In genomic region chr10:23438547-23439451, GRCh38 we compare ENCODE assay signal across 8 cellular contexts. TPM values are rescaled to one million over a fixed set of nuclear protein-coding genes. Genes with fewer than 3 reads are reported as not detected.
DNase-seq lines count a peak whose midpoint lies in the region; ATAC-seq, FAIRE-seq and TF ChIP-seq lines count a peak whose summit lies in the region.

A gene with protein sequence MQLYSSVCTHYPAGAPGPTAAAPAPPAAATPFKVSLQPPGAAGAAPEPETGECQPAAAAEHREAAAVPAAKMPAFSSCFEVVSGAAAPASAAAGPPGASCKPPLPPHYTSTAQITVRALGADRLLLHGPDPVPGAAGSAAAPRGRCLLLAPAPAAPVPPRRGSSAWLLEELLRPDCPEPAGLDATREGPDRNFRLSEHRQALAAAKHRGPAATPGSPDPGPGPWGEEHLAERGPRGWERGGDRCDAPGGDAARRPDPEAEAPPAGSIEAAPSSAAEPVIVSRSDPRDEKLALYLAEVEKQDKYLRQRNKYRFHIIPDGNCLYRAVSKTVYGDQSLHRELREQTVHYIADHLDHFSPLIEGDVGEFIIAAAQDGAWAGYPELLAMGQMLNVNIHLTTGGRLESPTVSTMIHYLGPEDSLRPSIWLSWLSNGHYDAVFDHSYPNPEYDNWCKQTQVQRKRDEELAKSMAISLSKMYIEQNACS (plus strand): TSS chr10:23439075. CDS start chr10:23439458, 383 bp downstream.

- POLR2A ChIA-PET in AG04450 (lab: Yijun Ruan, JAX): interaction anchor here (0.6 to 1.3 kb wide), 5 partner anchors 30 to 124 kb away, joined by 3 to 6 read pairs (median 3); partner anchors contain the start of gene C10orf67

- CTCF ChIA-PET in AG04450 (lab: Charles Lee): interaction anchor here (1.0 kb wide), 1 partner anchor 35 kb away, joined by 3 read pairs; no protein-coding TSS in a partner anchor

- peak within 1 kb of the TSS; percentile 94 for H2AFZ ChIP-seq in keratinocyte (ENCODE audit: control insufficient read depth, low read length)

- no peaks in the 10 kb centered on the region for H3K36me3 ChIP-seq in keratinocyte (ENCODE audit: control insufficient read depth in 2 of 2, extremely low read depth in 1 of 2, insufficient read depth in 2 of 2, low read length in 2 of 2)

- H3K27me3 Mint-ChIP-seq in central memory CD8-positive, alpha-beta T cell: no peaks in the 10 kb centered on the region

- H3K9me3 Mint-ChIP-seq in central memory CD8-positive, alpha-beta T cell: no peaks in the 10 kb centered on the region

- peak; percentile 47 for ATAC-seq in GM18870 (IDR thresholded peaks at IDR 0.05; ENCODE audit: unreplicated experiment)
- ATAC-seq in HG03108 (IDR thresholded peaks at IDR 0.05; ENCODE audit: unreplicated experiment): peak; percentile 82
- peak; percentile 89 for ATAC-seq in central memory CD8-positive, alpha-beta T cell (replicated peaks; ENCODE audit: extremely low read depth, poor library complexity, severe bottlenecking)

- peak; percentile 9 for FAIRE-seq in keratinocyte (lab: Jason Lieb, UNC)

- H3K27ac ChIP-seq in AG04450 (ENCODE audit: low read depth, low read length): peak within 1 kb of the TSS; percentile 78
- peak within 1 kb of the TSS; percentile 84 for H3K27ac ChIP-seq in keratinocyte (ENCODE audit: control insufficient read depth, insufficient read depth, low read length)

- peak within 1 kb of the TSS; percentile 84 for H3K9ac ChIP-seq in keratinocyte (ENCODE audit: control insufficient read depth, extremely low read depth, insufficient read depth, low read length)

- H3K4me3 ChIP-seq in AG04450 (ENCODE audit: low read depth, low read length): peak within 1 kb of the TSS; percentile 71
- H3K4me3 ChIP-seq in keratinocyte (ENCODE audit: control insufficient read depth in 2 of 3, extremely low read depth in 1 of 3, insufficient read depth in 2 of 3, low read depth in 1 of 3, low read length in 3 of 3): peak within 1 kb of the TSS; percentile 60 to 91 (median 78)

- H3K4me1 Mint-ChIP-seq in central memory CD8-positive, alpha-beta T cell: peaks cover 40% of the 10 kb centered on the region

- H3K4me3 Mint-ChIP-seq in central memory CD8-positive, alpha-beta T cell: peak within 1 kb of the TSS; percentile 85

- peaks cover 22% of the 10 kb centered on the region for H3K79me2 ChIP-seq in keratinocyte (ENCODE audit: control insufficient read depth, insufficient read depth, low read length)

- H3K9me3 ChIP-seq in AG04450 (ENCODE audit: control insufficient read depth, insufficient read depth, low read length): no peaks in the 10 kb centered on the region
- no peaks in the 10 kb centered on the region for H3K9me3 ChIP-seq in keratinocyte (ENCODE audit: control insufficient read depth, low read depth, low read length)

- peaks cover 3% of the 10 kb centered on the region for H3K9me1 ChIP-seq in keratinocyte (ENCODE audit: control insufficient read depth, extremely low read depth, insufficient read depth, low read length)

- H3K4me1 ChIP-seq in keratinocyte (ENCODE audit: control insufficient read depth, extremely low read depth, insufficient read depth, low read length): peaks cover 30% of the 10 kb centered on the region

- dilution Hi-C loops in keratinocyte (cut with MboI; ENCODE audit: extremely low pct_ligation_motif_present, low sequenced_read_pairs): no loop called here

- TF ChIP-seq CTCF in AG04450 (IDR thresholded peaks at IDR 0.05; ENCODE audit: low read depth, low read length) (peak; percentile 16; the same call in 1 of the 2 replicates), keratinocyte (optimal IDR thresholded peaks at IDR 0.05 in 1 of 3, IDR thresholded peaks at IDR 0.05 in 1 of 3, conservative IDR thresholded peaks at IDR 0.05 in 1 of 3; ENCODE audit: extremely low read depth in 1 of 3, insufficient read depth in 2 of 3, low read length in 3 of 3) (peak in 2 of 3 experiments; percentile 9 to 17)

- H4K20me1 ChIP-seq in keratinocyte (ENCODE audit: control insufficient read depth, extremely low read depth, insufficient read depth, low read length): no peaks in the 10 kb centered on the region

- peak within 1 kb of the TSS; percentile 94 for H3K4me2 ChIP-seq in keratinocyte (ENCODE audit: control insufficient read depth, extremely low read depth, insufficient read depth, low read depth, low read length)

- H3K27ac Mint-ChIP-seq in central memory CD8-positive, alpha-beta T cell (ENCODE audit: low read depth): peak within 1 kb of the TSS; percentile 97

- H3K27me3 ChIP-seq in AG04450 (ENCODE audit: control insufficient read depth, insufficient read depth, low read length): no peaks in the 10 kb centered on the region
- H3K27me3 ChIP-seq in keratinocyte (ENCODE audit: control insufficient read depth, extremely low read depth, insufficient read depth, low read length): no peaks in the 10 kb centered on the region

- H3K36me3 Mint-ChIP-seq in central memory CD8-positive, alpha-beta T cell (ENCODE audit: insufficient read depth): peaks cover 13% of the 10 kb centered on the region

- DNase-seq in AG04450 (ENCODE audit: low read depth, low spot score) (peak; percentile 77), NCI-H2171 treated with DMSO at 0.1 percent for 48 hours (lab: John Stamatoyannopoulos, UW) (peak; percentile 64), keratinocyte (ENCODE audit: low read depth, low spot score) (peak; percentile 44)
- DNase-seq in activated CD4-positive, CD25-positive, alpha-beta regulatory T cell treated with anti-CD3 and anti-CD28 coated beads, Interleukin-2, amount 50 U/mL, for 16 hours (ENCODE audit: low read depth, low spot score): peak; percentile 86
- DNase-seq in central memory CD8-positive, alpha-beta T cell (ENCODE audit: low spot score in 2 of 2): peak; percentile 86 to 93
- DNase-seq in stimulated activated CD4-positive, alpha-beta T cell treated with anti-CD3 and anti-CD28 coated beads, Interleukin-12 subunit alpha, Interleukin-12 subunit beta, amount 100 ng/mL, for 48 hours (ENCODE audit: low read depth in 2 of 3, low spot score in 1 of 3): peak; percentile 83 to 89 (median 88)

RNA-seq across cellular contexts. Expression of the gene that starts here (rescaled TPM):
- polyA plus RNA-seq in AG04450 (2011; rRNA removed) (1.2 and 1.5 TPM in 2 replicates), keratinocyte (2.8 to 5.8 TPM (median 4.7 TPM) in 3 replicates)
- polyA minus RNA-seq in AG04450 (2011; rRNA and poly(A)+ RNA removed): 2.2 and 2.3 TPM in 2 replicates
- 12.0 TPM for polyA plus RNA-seq in keratinocyte (2011; ENCODE audit: low read depth)
- polyA plus RNA-seq in keratinocyte (2011; cell fraction: cytosol; rRNA removed): 2.8 and 3.7 TPM in 2 replicates
- 4.9 and 6.9 TPM in 2 replicates for polyA plus RNA-seq in keratinocyte (2011; cell fraction: nucleus; rRNA removed)
- 4.1 and 38.2 TPM in 2 replicates for polyA plus RNA-seq in keratinocyte (2012; ENCODE audit: low replicate concordance)
- 3.6 to 6.9 TPM (median 4.2 TPM) in 3 replicates for polyA minus RNA-seq in keratinocyte
- polyA minus RNA-seq in keratinocyte (2011; cell fraction: cytosol; rRNA and poly(A)+ RNA removed): 4.4 TPM
- 3.8 and 5.5 TPM in 2 replicates for polyA minus RNA-seq in keratinocyte (2011; cell fraction: nucleus; rRNA and poly(A)+ RNA removed)

Comparison
In these comparisons a context has a peak if more than half of its experiments do, and no peak if none do; other contexts are left out.
1. Peak in every context shown above with its lines: DNase-seq, ATAC-seq, H3K4me3 ChIP-seq and H3K27ac ChIP-seq.